Comparison of ENCODE assay signal across 10 cellular contexts in genomic region chr6:41488392-41489129, GRCh38. TPM values are rescaled to one million over a fixed set of nuclear protein-coding genes. Genes with fewer than 3 reads are reported as not detected.
DNase-seq lines count a peak whose midpoint lies in the region; ATAC-seq, FAIRE-seq and TF ChIP-seq lines count a peak whose summit lies in the region.
"Had no signal": no experiment of that assay in that cellular context is flagged by ENCODE, and none has a peak within 500 bp of the region (broad histone marks: within the 10 kb centered on the region; RNA-seq: fewer than 3 reads in every experiment).

No MANE protein-coding gene starts in this region.

- no peaks in the 10 kb centered on the region for H3K9me3 Mint-ChIP-seq in CD8-positive, alpha-beta T cell
- H3K9me3 Mint-ChIP-seq: activated naive CD4-positive, alpha-beta T cell treated with anti-CD3 and anti-CD28 coated beads, Interleukin-2, amount 10 ng/mL, durations not matched to agents 7 days and 5 days had no signal

- peaks cover 29% of the 10 kb centered on the region for H3K27me3 Mint-ChIP-seq in CD8-positive, alpha-beta T cell (ENCODE audit: low read depth)

- H3K9ac ChIP-seq in H1 (replicated peaks in 1 of 4; ENCODE audit: extremely low read depth in 1 of 4, low read depth in 3 of 4, low read length in 3 of 4), result no peak overlapping the region

- intact Hi-C loops in CD8-positive, alpha-beta T cell (cut with DNase I, micrococcal nuclease), result no loop called here
- intact Hi-C loops in OCI-LY7 (cut with micrococcal nuclease; ENCODE audit: unreplicated experiment), result no loop called here

- H4K8ac ChIP-seq in H1 (ENCODE audit: extremely low read depth, insufficient read depth, low read length), result no peak overlapping the region

- H3K4me1 ChIP-seq in H1 (replicated peaks in 1 of 4; ENCODE audit: control insufficient read depth in 3 of 4, insufficient read depth in 4 of 4, low read length in 3 of 4), result peaks cover 18 to 36% (median 30%) of the 10 kb centered on the region in 4 experiments
- no peaks in the 10 kb centered on the region for H3K4me1 ChIP-seq in CD8-positive, alpha-beta T cell (ENCODE audit: insufficient read depth, low read length)
- no peaks in the 10 kb centered on the region for H3K4me1 ChIP-seq in OCI-LY7 (ENCODE audit: insufficient read depth, low read length, poor library complexity, severe bottlenecking)

- no peaks in the 10 kb centered on the region for H3K23me2 ChIP-seq in H1 (ENCODE audit: low read depth, low read length)

- H3K27ac ChIP-seq in H1 (ENCODE audit: low read depth, low read length) (no peak overlapping the region), OCI-LY7 (ENCODE audit: low read depth, low read length, poor library complexity, severe bottlenecking) (no peak overlapping the region)
- no peak overlapping the region for H3K27ac ChIP-seq in CD8-positive, alpha-beta T cell (ENCODE audit: low read depth, low read length)

- TF ChIP-seq RAD21 in H1 (IDR thresholded peaks at IDR 0.05 in 1 of 2, conservative IDR thresholded peaks at IDR 0.05 in 1 of 2; ENCODE audit: low read depth in 2 of 2, low read length in 2 of 2), result no peak

- H2BK15ac ChIP-seq in H1 (ENCODE audit: low read length), result 0 out of 2 replicates have a peak overlapping the region, but pooled peaks have one; percentile 77

- no peak for TF ChIP-seq POLR2A in GM12891 (IDR thresholded peaks at IDR 0.05; ENCODE audit: low read depth, low read length)
- no peak for TF ChIP-seq POLR2A in H1 (IDR thresholded peaks at IDR 0.05; ENCODE audit: control extremely low read depth in 1 of 2, low read depth in 2 of 2, low read length in 2 of 2)

- no peak overlapping the region for H3K14ac ChIP-seq in H1 (ENCODE audit: insufficient read length)

- H2BK20ac ChIP-seq in H1 (ENCODE audit: low read length), result 0 out of 2 replicates have a peak overlapping the region, but pooled peaks have one; percentile 17

- no peak for DNase-seq in GM12891 (ENCODE audit: insufficient read length, low spot score)
- DNase-seq in MG63, result peak; percentile 60
- DNase-seq in H1 (ENCODE audit: low read depth in 1 of 2, low spot score in 2 of 2), result peak in 1 of 2 experiments; percentile 62
- peak; percentile 70 for DNase-seq in renal cortical epithelial cell (ENCODE audit: low read depth)
- no peak for DNase-seq in HUDEP-2 (lab: John Stamatoyannopoulos, UW; ENCODE audit: unreplicated experiment in 76 of 76)
- DNase-seq in CD8-positive, alpha-beta T cell, result no peak
- no peak for DNase-seq in D721Med (ENCODE audit: insufficient read length, low spot score)
- no peak for DNase-seq in OCI-LY7 (ENCODE audit: low spot score)
- DNase-seq: activated naive CD4-positive, alpha-beta T cell treated with anti-CD3 and anti-CD28 coated beads, Interleukin-2, amount 10 ng/mL, durations not matched to agents 7 days and 5 days; NCI-H446 treated with DMSO at 0.1 percent for 48 hours had no signal

- 18% methylated on average over 11 of the region's 13 CpGs; no CpG with 5 or more reads in 1 of the 2 experiments for whole genome bisulfite sequencing in H1 (ENCODE audit: extremely low coverage in 1 of 2, insufficient coverage in 1 of 2, insufficient read length in 1 of 2, insufficient replicate concordance in 2 of 2, low coverage in 1 of 2, low lambda C conversion rate in 2 of 2, missing lambda C conversion rate in 1 of 2), 2 experiments

- no peak for TF ChIP-seq EP300 in H1 (IDR thresholded peaks at IDR 0.05; ENCODE audit: borderline replicate concordance in 1 of 2, low read depth in 2 of 2, low read length in 2 of 2)

- H3K27me3 ChIP-seq in MG63 (no peaks in the 10 kb centered on the region), H1 (replicated peaks in 1 of 4; ENCODE audit: control insufficient read depth in 3 of 4, extremely low read depth in 1 of 4, insufficient read depth in 3 of 4, low read length in 3 of 4) (peaks cover 0 to 25% (median 16%) of the 10 kb centered on the region in 4 experiments; a peak in 4 of 7 replicates)
- H3K27me3 ChIP-seq in CD8-positive, alpha-beta T cell (ENCODE audit: insufficient read depth, low read length), result no peaks in the 10 kb centered on the region

- ATAC-seq in CD8-positive, alpha-beta T cell, result no peak

- no peak overlapping the region for H2AFZ ChIP-seq in H1 (ENCODE audit: low read length)
- no peak overlapping the region for H2AFZ ChIP-seq in OCI-LY7 (ENCODE audit: low read length)

- H3K4me3 ChIP-seq in MG63 (no peak overlapping the region), H1 (ENCODE audit: extremely low read depth in 1 of 4, insufficient read depth in 2 of 4, low read depth in 3 of 4, low read length in 4 of 4) (peak overlapping the region in 3 of 4 experiments; percentile 19 to 27 (median 26); a peak in 2 of 8 replicates), OCI-LY7 (ENCODE audit: low read depth, low read length, poor library complexity, severe bottlenecking) (no peak overlapping the region)
- H3K4me3 ChIP-seq in CD8-positive, alpha-beta T cell (ENCODE audit: low read depth, low read length), result no peak overlapping the region

- H4K91ac ChIP-seq in H1 (replicated peaks; ENCODE audit: insufficient read length, low read length), result no peak overlapping the region

- H3K36me3 ChIP-seq in MG63 (no peaks in the 10 kb centered on the region), H1 (ENCODE audit: control insufficient read depth in 2 of 4, insufficient read depth in 4 of 4, low read length in 3 of 4) (no peaks in the 10 kb centered on the region), OCI-LY7 (ENCODE audit: insufficient read depth, low read length) (no peaks in the 10 kb centered on the region)
- H3K36me3 ChIP-seq in CD8-positive, alpha-beta T cell (ENCODE audit: insufficient read depth, low read length), result no peaks in the 10 kb centered on the region

- no peaks in the 10 kb centered on the region for H3K79me1 ChIP-seq in H1 (ENCODE audit: low read depth, low read length)

- TF ChIP-seq CTCF in H1 (IDR thresholded peaks at IDR 0.05; ENCODE audit: control extremely low read depth in 1 of 3, insufficient read depth in 1 of 3, low read depth in 1 of 3, low read length in 3 of 3), result no peak
- no peak for TF ChIP-seq CTCF in CD8-positive, alpha-beta T cell (IDR thresholded peaks at IDR 0.05)
- no peak for TF ChIP-seq CTCF in D721Med (IDR thresholded peaks at IDR 0.05; ENCODE audit: insufficient read depth, missing control alignments)
- TF ChIP-seq CTCF in OCI-LY7 (conservative IDR thresholded peaks at IDR 0.05; ENCODE audit: low read length), result no peak

- no peaks in the 10 kb centered on the region for H3K79me2 ChIP-seq in H1 (ENCODE audit: control insufficient read depth in 1 of 2, insufficient read depth in 2 of 2, low read length in 2 of 2)
- no peaks in the 10 kb centered on the region for H3K79me2 ChIP-seq in OCI-LY7 (ENCODE audit: insufficient read depth, low read depth, low read length)

- H4K20me1 ChIP-seq in H1 (replicated peaks in 1 of 2; ENCODE audit: control insufficient read depth in 1 of 2, insufficient read depth in 2 of 2, low read length in 2 of 2), result no peaks in the 10 kb centered on the region
- H4K20me1 ChIP-seq in OCI-LY7 (ENCODE audit: insufficient read depth, low read length), result no peaks in the 10 kb centered on the region

- peak overlapping the region; percentile 18; the same call in 1 of the 2 replicates for H2BK5ac ChIP-seq in H1 (ENCODE audit: low read depth, low read length)

- H2AK5ac ChIP-seq in H1 (ENCODE audit: low read depth, low read length), result peak overlapping the region; percentile 59; the same call in 1 of the 2 replicates

- H2BK12ac ChIP-seq in H1 (ENCODE audit: low read depth, low read length), result peak overlapping the region; percentile 82; the same call in 1 of the 2 replicates

- POLR2A ChIA-PET in H1 (lab: Charles Lee; ENCODE audit: partially characterized antibody), result interaction anchor here (0.9 to 1.7 kb wide), 5 partner anchors 10 to 82 kb away, joined by 3 to 5 read pairs (median 4); no protein-coding TSS in a partner anchor
- POLR2A ChIA-PET in CD8-positive, alpha-beta T cell (lab: Charles Lee), result no interaction called here
- POLR2A ChIA-PET in OCI-LY7 (lab: Charles Lee), result no interaction called here

- BruUV-seq in OCI-LY7 (replicated peaks; lab: Mats Ljungman, UMichigan), result no TSS peak

- FAIRE-seq in GM12891 (lab: Jason Lieb, UNC) (peak; percentile 26), H1 (lab: Jason Lieb, UNC) (no peak), D721Med (lab: Jason Lieb, UNC) (no peak)

- H3K4me3 Mint-ChIP-seq in CD8-positive, alpha-beta T cell, result no peak overlapping the region
- H3K4me3 Mint-ChIP-seq: activated naive CD4-positive, alpha-beta T cell treated with anti-CD3 and anti-CD28 coated beads, Interleukin-2, amount 10 ng/mL, durations not matched to agents 7 days and 5 days had no signal

- no peak overlapping the region for H3K4ac ChIP-seq in H1 (replicated peaks; ENCODE audit: insufficient read length, low read depth, low read length)

- no peak overlapping the region for H3K23ac ChIP-seq in H1 (ENCODE audit: insufficient read length)

- H2BK120ac ChIP-seq in H1 (replicated peaks; ENCODE audit: low read depth, low read length), result no peak overlapping the region

- no peak overlapping the region for H3K56ac ChIP-seq in H1 (replicated peaks; ENCODE audit: insufficient read length, low read depth, low read length)

- H3K4me2 ChIP-seq in H1 (ENCODE audit: insufficient read depth in 1 of 2, low read depth in 2 of 2, low read length in 2 of 2) (peak overlapping the region; percentile 44 to 50), OCI-LY7 (ENCODE audit: low read length) (no peak overlapping the region)

- no peaks in the 10 kb centered on the region for H3K36me3 Mint-ChIP-seq in CD8-positive, alpha-beta T cell
- H3K36me3 Mint-ChIP-seq: activated naive CD4-positive, alpha-beta T cell treated with anti-CD3 and anti-CD28 coated beads, Interleukin-2, amount 10 ng/mL, durations not matched to agents 7 days and 5 days had no signal

- no peaks in the 10 kb centered on the region for H3K9me3 ChIP-seq in MG63
- no peaks in the 10 kb centered on the region for H3K9me3 ChIP-seq in H1 (ENCODE audit: insufficient read depth in 2 of 2, low read depth in 1 of 2, low read length in 1 of 2)
- H3K9me3 ChIP-seq in CD8-positive, alpha-beta T cell (ENCODE audit: low read length), result no peaks in the 10 kb centered on the region
- H3K9me3 ChIP-seq in OCI-LY7 (ENCODE audit: low read length), result no peaks in the 10 kb centered on the region

- CTCF ChIA-PET in H1 (lab: Charles Lee; ENCODE audit: partially characterized antibody) (interaction anchor here (1.0 to 2.5 kb wide), 8 partner anchors 10 to 193 kb away, joined by 3 to 6 read pairs (median 4); no protein-coding TSS in a partner anchor), OCI-LY7 (lab: Charles Lee; ENCODE audit: unreplicated experiment) (no interaction called here)
- CTCF ChIA-PET in CD8-positive, alpha-beta T cell (lab: Charles Lee), result no interaction called here

- H3K9me2 ChIP-seq in OCI-LY7 (ENCODE audit: insufficient read depth, low read length), result no peaks in the 10 kb centered on the region

- H3K27ac Mint-ChIP-seq in CD8-positive, alpha-beta T cell, result no peak overlapping the region
- H3K27ac Mint-ChIP-seq: activated naive CD4-positive, alpha-beta T cell treated with anti-CD3 and anti-CD28 coated beads, Interleukin-2, amount 10 ng/mL, durations not matched to agents 7 days and 5 days had no signal

- H4K5ac ChIP-seq in H1 (ENCODE audit: insufficient read length, low read depth, low read length), result no peak overlapping the region

- no peaks in the 10 kb centered on the region for H3K4me1 Mint-ChIP-seq in CD8-positive, alpha-beta T cell (ENCODE audit: low read depth)
- H3K4me1 Mint-ChIP-seq: activated naive CD4-positive, alpha-beta T cell treated with anti-CD3 and anti-CD28 coated beads, Interleukin-2, amount 10 ng/mL, durations not matched to agents 7 days and 5 days had no signal

- H3K18ac ChIP-seq in H1 (ENCODE audit: extremely low read depth, low read length), result peak overlapping the region; percentile 48; the same call in 1 of the 2 replicates

RNA-seq across cellular contexts. Expression of gene FOXP4, which starts 57.6 kb away (rescaled TPM):
- polyA plus RNA-seq in GM12891 (2012; ENCODE audit: low read depth, missing spikeins), result 18.2 TPM
- total RNA-seq in MG63 (2014; rRNA removed; shearing (Covaris generic); ENCODE audit: low replicate concordance), result 0.53 TPM in 1 of 2 replicates, not detected in the other
- total RNA-seq in H1 (2021; fragmentation: NEBNext Ultra II Directional; extraction: Animal tissue kit (Norgen Biotek cat#: 25700)), result 13.3 and 14.7 TPM in 2 replicates
- polyA plus RNA-seq in H1 (2011; rRNA removed), result 4.8 and 6.7 TPM in 2 replicates
- polyA plus RNA-seq in H1 (2011; cell fraction: cytosol; rRNA removed), result 2.2 TPM
- 8.8 TPM for polyA plus RNA-seq in H1 (2011; cell fraction: nucleus; rRNA removed)
- polyA plus RNA-seq in H1 (2012, experiment 1 of 2), result 9.6 to 20.8 TPM (median 19.1 TPM) in 4 replicates
- polyA plus RNA-seq in H1 (2012, experiment 2 of 2), result 13.4 TPM
- polyA plus RNA-seq in H1 (2013, experiment 1 of 2), result 5.1 TPM
- 5.1 TPM for polyA plus RNA-seq in H1 (2013, experiment 2 of 2)
- 2.0 and 2.4 TPM in 2 replicates for polyA minus RNA-seq in H1 (2011; rRNA and poly(A)+ RNA removed)
- polyA minus RNA-seq in H1 (2011; cell fraction: cytosol; rRNA and poly(A)+ RNA removed), result 9.3 TPM
- 5.1 TPM for polyA minus RNA-seq in H1 (2011; cell fraction: nucleus; rRNA and poly(A)+ RNA removed)
- 1.9 and 8.0 TPM in 2 replicates for total RNA-seq in renal cortical epithelial cell
- total RNA-seq in CD8-positive, alpha-beta T cell, result 10 to 100 TPM in 1 of 2 experiments, 1 to 10 TPM in 1; 9.9 to 11.4 TPM
- total RNA-seq in OCI-LY7 (2014; rRNA removed; shearing (Covaris generic)), result 5.1 and 6.3 TPM in 2 replicates
- 26.3 and 26.7 TPM in 2 replicates for total RNA-seq in OCI-LY7 (2022)

Comparison
In these comparisons a context has a peak if more than half of its experiments do, and no peak if none do; other contexts are left out.
1. DNase-seq: peak in MG63 (single experiment) and renal cortical epithelial cell (single experiment); none in GM12891 (single experiment), HUDEP-2 (0 of 76), CD8-positive, alpha-beta T cell (0 of 7), D721Med (single experiment) and OCI-LY7 (single experiment).
2. H3K4me3 ChIP-seq: peak in H1 (3 of 4); none in MG63 (single experiment), CD8-positive, alpha-beta T cell (single experiment) and OCI-LY7 (single experiment).